In the genomic region with DNA sequence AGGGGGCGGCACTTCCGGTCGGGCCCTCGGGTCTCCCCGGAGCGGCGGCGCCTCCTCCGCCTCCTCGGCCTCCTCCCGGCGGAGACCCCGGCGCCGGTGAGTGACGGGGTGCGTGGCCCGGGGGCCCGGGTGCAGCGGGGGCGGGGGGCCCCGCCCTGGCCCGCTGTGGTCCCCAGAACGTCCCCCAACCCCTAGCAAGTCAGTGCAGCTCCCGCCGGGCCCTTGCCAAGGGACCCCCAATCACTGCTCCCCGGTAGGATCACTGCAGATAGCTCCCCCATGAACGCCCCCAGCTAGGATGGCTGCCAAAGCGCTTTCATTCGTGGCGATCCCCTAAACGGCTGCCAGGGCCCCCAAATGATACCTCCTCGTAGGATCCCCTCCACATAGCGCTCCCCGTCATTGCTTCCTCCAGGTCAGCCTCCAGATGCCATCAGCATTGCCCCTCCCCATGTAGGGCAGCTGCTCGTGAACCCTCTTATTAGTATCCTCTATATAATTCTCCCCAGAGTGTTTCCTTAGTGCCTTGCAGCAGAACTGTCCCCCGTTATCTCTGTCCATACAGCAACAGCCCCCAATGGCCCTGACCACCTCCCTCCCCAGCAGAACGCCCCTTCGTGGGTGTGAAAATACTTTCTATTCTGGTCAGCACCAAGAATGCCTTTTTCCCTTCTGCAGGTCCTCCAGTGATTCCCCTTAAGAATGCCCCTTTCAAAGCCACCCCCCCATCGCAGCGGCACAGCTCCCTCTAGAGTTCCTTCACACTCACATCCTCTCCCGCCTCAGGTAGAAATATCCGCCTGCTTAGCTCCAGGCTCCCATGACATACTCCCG, we compare ENCODE assay signal across 8 cellular contexts. TPM values are rescaled to one million over a fixed set of nuclear protein-coding genes. Genes with fewer than 3 reads are reported as not detected.
DNase-seq lines count a peak whose midpoint lies in the region; ATAC-seq and TF ChIP-seq lines count a peak whose summit lies in the region.

A gene (plus strand): TSS at position 11 of the 834 bp plus-strand sequence. CDS start 7,972 bp downstream, outside the sequence.

- DNase-seq in CD4-positive, alpha-beta T cell = peak; percentile 52 to 71 (median 57)
- peak; percentile 84 to 89 for DNase-seq in Kasumi-1 (lab: John Stamatoyannopoulos, UW)
- DNase-seq in RWPE2 (ENCODE audit: low spot score) = no peak
- peak; percentile 89 for DNase-seq in activated effector memory CD4-positive, alpha-beta T cell treated with anti-CD3 and anti-CD28 coated beads, Interleukin-2, amount 50 U/mL, for 16 hours
- peak; percentile 60 to 78 for DNase-seq in foreskin keratinocyte
- DNase-seq in neural progenitor cell (ENCODE audit: low spot score) = peak; percentile 92

- no peaks in the 10 kb centered on the region for H3K27me3 ChIP-seq in CD4-positive, alpha-beta T cell (ENCODE audit: control insufficient read depth, insufficient read depth, low read length)
- no peaks in the 10 kb centered on the region for H3K27me3 ChIP-seq in RWPE2 (ENCODE audit: insufficient read depth, poor library complexity, severe bottlenecking)
- H3K27me3 ChIP-seq in foreskin keratinocyte = no peaks in the 10 kb centered on the region
- no peaks in the 10 kb centered on the region for H3K27me3 ChIP-seq in neural progenitor cell
- H3K27me3 ChIP-seq in subcutaneous abdominal adipose tissue (ENCODE audit: control insufficient read depth in 5 of 5, insufficient read depth in 4 of 5, low read length in 5 of 5) = no peaks in the 10 kb centered on the region

- POLR2A ChIA-PET in CD4-positive, alpha-beta T cell (lab: Charles Lee) = interaction anchor here (0.7 to 2.7 kb wide), 14 partner anchors 10 to 267 kb away, joined by 3 to 50 read pairs (median 5); a partner anchor contains a TSS

- ATAC-seq in CD4-positive, alpha-beta T cell (ENCODE audit: poor library complexity) = peak; percentile 47
- ATAC-seq in GM21381 (IDR thresholded peaks at IDR 0.05; ENCODE audit: unreplicated experiment) (peak; percentile 31), RWPE2 (ENCODE audit: low read depth) (peak; percentile 55), foreskin keratinocyte (peak; percentile 55)

- no peaks in the 10 kb centered on the region for H3K9me3 Mint-ChIP-seq in CD4-positive, alpha-beta T cell
- peaks cover 8% of the 10 kb centered on the region for H3K9me3 Mint-ChIP-seq in neural progenitor cell

- intact Hi-C loops in CD4-positive, alpha-beta T cell (cut with DNase I, micrococcal nuclease) = loop anchor here (1.0 to 10.0 kb wide), 8 partner anchors 17 to 487 kb away; a partner anchor contains a TSS

- H3F3A ChIP-seq in neural progenitor cell (ENCODE audit: low read depth) = peaks cover 45% of the 10 kb centered on the region

- H3K27ac Mint-ChIP-seq in CD4-positive, alpha-beta T cell = peak within 1 kb of the TSS; percentile 84
- peak within 1 kb of the TSS; percentile 88 for H3K27ac Mint-ChIP-seq in neural progenitor cell

- peaks cover 57% of the 10 kb centered on the region for H3K36me3 Mint-ChIP-seq in CD4-positive, alpha-beta T cell (ENCODE audit: low read depth)
- H3K36me3 Mint-ChIP-seq in neural progenitor cell = peaks cover 18% of the 10 kb centered on the region

- H3K9ac ChIP-seq in neural progenitor cell (peak within 1 kb of the TSS; percentile 73), subcutaneous abdominal adipose tissue (ENCODE audit: low read length in 5 of 5) (peak within 1 kb of the TSS; percentile 63 to 97 (median 92))

- peak; percentile 73 for TF ChIP-seq CTCF in CD4-positive, alpha-beta T cell (IDR thresholded peaks at IDR 0.05)
- TF ChIP-seq CTCF in RWPE2 (IDR thresholded peaks at IDR 0.05; ENCODE audit: poor library complexity, severe bottlenecking) (peak; percentile 89), foreskin keratinocyte (conservative IDR thresholded peaks at IDR 0.05) (peak; percentile 92), neural progenitor cell (IDR thresholded peaks at IDR 0.05) (peak; percentile 76)

- no peak within 1 kb of the TSS for H2AFZ ChIP-seq in neural progenitor cell (replicated peaks)

- H3K36me3 ChIP-seq in RWPE2 (ENCODE audit: low read depth) = peaks cover 33% of the 10 kb centered on the region
- H3K36me3 ChIP-seq in neural progenitor cell = no peaks in the 10 kb centered on the region
- H3K36me3 ChIP-seq in subcutaneous abdominal adipose tissue (ENCODE audit: control insufficient read depth in 5 of 5, insufficient read depth in 5 of 5, low read length in 5 of 5) = peaks cover 0 to 29% (median 13%) of the 10 kb centered on the region in 5 donors

- H3K4me1 ChIP-seq in RWPE2 (ENCODE audit: insufficient read depth, poor library complexity, severe bottlenecking) (peaks cover 13% of the 10 kb centered on the region), foreskin keratinocyte (peaks cover 15% of the 10 kb centered on the region), neural progenitor cell (peaks cover 7% of the 10 kb centered on the region), subcutaneous abdominal adipose tissue (ENCODE audit: control insufficient read depth in 5 of 5, insufficient read depth in 5 of 5, low read length in 5 of 5) (peaks cover 3 to 31% (median 28%) of the 10 kb centered on the region in 5 donors)

- peak within 1 kb of the TSS; percentile 92 for H3K27ac ChIP-seq in CD4-positive, alpha-beta T cell (ENCODE audit: low read depth, low read length)
- peak within 1 kb of the TSS; percentile 93 for H3K27ac ChIP-seq in RWPE2 (ENCODE audit: poor library complexity, severe bottlenecking)
- peak within 1 kb of the TSS; percentile 35 for H3K27ac ChIP-seq in foreskin keratinocyte
- peak within 1 kb of the TSS; percentile 89 for H3K27ac ChIP-seq in neural progenitor cell
- peak within 1 kb of the TSS; percentile 88 for H3K27ac ChIP-seq in subcutaneous abdominal adipose tissue (ENCODE audit: low read depth, low read length)

- H3K4me1 Mint-ChIP-seq in CD4-positive, alpha-beta T cell (ENCODE audit: low read depth) = peaks cover 60% of the 10 kb centered on the region
- peaks cover 42% of the 10 kb centered on the region for H3K4me1 Mint-ChIP-seq in neural progenitor cell

- H3K4me2 ChIP-seq in neural progenitor cell = peak within 1 kb of the TSS; percentile 85

- no peaks in the 10 kb centered on the region for H3K27me3 Mint-ChIP-seq in CD4-positive, alpha-beta T cell
- H3K27me3 Mint-ChIP-seq in neural progenitor cell (ENCODE audit: insufficient read depth, low read depth) = peaks cover 2% of the 10 kb centered on the region

- peak within 1 kb of the TSS; percentile 96 for H3K4me3 Mint-ChIP-seq in CD4-positive, alpha-beta T cell
- H3K4me3 Mint-ChIP-seq in neural progenitor cell = peak within 1 kb of the TSS; percentile 94

- peaks cover 43% of the 10 kb centered on the region for H3K79me2 ChIP-seq in neural progenitor cell (ENCODE audit: low read depth)

- CTCF ChIA-PET in CD4-positive, alpha-beta T cell (lab: Charles Lee) = interaction anchor here (0.6 to 4.2 kb wide), 18 partner anchors 8 to 465 kb away, joined by 3 to 60 read pairs (median 4); a partner anchor contains a TSS

- peak within 1 kb of the TSS; percentile 79 for H3K4me3 ChIP-seq in RWPE2 (ENCODE audit: severe bottlenecking)
- H3K4me3 ChIP-seq in neural progenitor cell = peak within 1 kb of the TSS; percentile 85
- peak within 1 kb of the TSS; percentile 86 to 99 (median 90) for H3K4me3 ChIP-seq in subcutaneous abdominal adipose tissue (ENCODE audit: low read depth in 1 of 5, low read length in 5 of 5)

- H3K9me3 ChIP-seq in CD4-positive, alpha-beta T cell (ENCODE audit: control insufficient read depth, low read length) = no peaks in the 10 kb centered on the region
- H3K9me3 ChIP-seq in RWPE2 (ENCODE audit: severe bottlenecking) (no peaks in the 10 kb centered on the region), neural progenitor cell (ENCODE audit: low read depth) (no peaks in the 10 kb centered on the region), subcutaneous abdominal adipose tissue (ENCODE audit: control insufficient read depth in 5 of 5, low read length in 5 of 5) (peaks cover 0 to 4% (median 0%) of the 10 kb centered on the region in 5 donors)

- peaks cover 42% of the 10 kb centered on the region for H4K20me1 ChIP-seq in neural progenitor cell (ENCODE audit: low read depth)

RNA-seq across cellular contexts. Expression of the gene that starts here (rescaled TPM):
- 10 to 100 TPM; 12.0 to 12.9 TPM for total RNA-seq in CD4-positive, alpha-beta T cell
- total RNA-seq in foreskin keratinocyte = 2.7 and 3.4 TPM in 2 replicates
- 6.0 and 6.4 TPM in 2 replicates for polyA plus RNA-seq in foreskin keratinocyte
- total RNA-seq in neural progenitor cell (ENCODE audit: low replicate concordance) = 0.49 and 4.5 TPM in 2 replicates

Comparison
In these comparisons a context has a peak if more than half of its experiments do, and no peak if none do; other contexts are left out.
1. H3K27ac ChIP-seq: peak in every context shown above with its lines; median percentile 93 in RWPE2; 92 in CD4-positive, alpha-beta T cell; 89 in neural progenitor cell; 88 in subcutaneous abdominal adipose tissue; 35 in foreskin keratinocyte.